ENCODE assay signal across 11 cellular contexts in the genomic region with DNA sequence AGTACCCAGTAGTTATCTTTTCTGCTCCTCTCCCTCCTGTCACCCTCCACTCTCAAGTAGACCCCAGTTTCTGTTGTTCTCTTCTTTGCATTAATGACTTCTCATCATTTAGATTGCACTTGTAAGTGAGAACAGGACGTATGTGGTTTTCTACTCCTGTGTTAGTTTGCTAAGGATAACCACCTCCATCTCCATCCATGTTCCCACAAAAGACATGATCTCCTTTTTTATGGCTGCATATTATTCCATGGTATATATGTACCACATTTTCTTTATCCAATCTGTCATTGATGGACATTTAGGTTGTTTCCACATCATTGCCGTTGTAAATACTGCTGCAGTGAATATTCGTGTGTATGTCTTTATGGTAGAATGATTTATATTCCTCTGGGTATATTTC.
"Had no signal": no experiment of that assay in that cellular context is flagged by ENCODE, and none has a peak within 500 bp of the region (broad histone marks: within the 10 kb centered on the region; RNA-seq: fewer than 3 reads in every experiment).

No MANE protein-coding gene starts in this region.

- FAIRE-seq: H1, H54 had no signal

- H3K4me2 ChIP-seq: GM23338 had no signal

- H3K9ac ChIP-seq: GM23248 had no signal

- ATAC-seq: GM23338, HCT116 had no signal

- H3K4me1 ChIP-seq: HAP-1 had no signal

- DNase-seq: GM23248, GOT3, H7, H9, HCEC 1CT, HFFc6 had no signal

- H3K36me3 ChIP-seq: HAP-1 had no signal

- H3K9me3 ChIP-seq: HAP-1 had no signal

- H3K4me3 ChIP-seq: GM23248, GM23338, HAP-1 had no signal

- H2AFZ ChIP-seq: GM23248, GM23338 had no signal

- H3K27ac ChIP-seq: GM23248 had no signal
